In genomic region chr20:32898721-32899120, GRCh38 we compare ENCODE assay signal across 16 cellular contexts. TPM values are rescaled to one million over a fixed set of nuclear protein-coding genes. Genes with fewer than 3 reads are reported as not detected.
DNase-seq lines count a peak whose midpoint lies in the region; ATAC-seq and TF ChIP-seq lines count a peak whose summit lies in the region.
"Had no signal": no experiment of that assay in that cellular context is flagged by ENCODE, and none has a peak within 500 bp of the region (broad histone marks: within the 10 kb centered on the region; RNA-seq: fewer than 3 reads in every experiment).

No MANE protein-coding gene starts in this region.

- H3K27me3 ChIP-seq in suprapubic skin = no peaks in the 10 kb centered on the region
- H3K27me3 ChIP-seq: MG63, upper lobe of right lung had no signal

- WGBS in suprapubic skin = 22% methylated on average over 5 of the region's 5 CpGs

- peaks cover 9% of the 10 kb centered on the region for H3K4me1 Mint-ChIP-seq in stimulated activated naive CD8-positive, alpha-beta T cell treated with anti-CD3 and anti-CD28 coated beads, Interleukin-15, amount 100 ng/mL, for 72 hours

- no peaks in the 10 kb centered on the region for H3K9me3 Mint-ChIP-seq in stimulated activated naive CD8-positive, alpha-beta T cell treated with anti-CD3 and anti-CD28 coated beads, Interleukin-15, amount 100 ng/mL, for 72 hours
- H3K9me3 Mint-ChIP-seq: activated T-cell treated with anti-CD3 and anti-CD28 coated beads, Interleukin-2, amount 50 U/mL, for 72 hours had no signal

- TF ChIP-seq EP300 in suprapubic skin (IDR thresholded peaks at IDR 0.05) = no peak

- ATAC-seq in stimulated activated naive CD8-positive, alpha-beta T cell treated with anti-CD3 and anti-CD28 coated beads, Interleukin-15, amount 100 ng/mL, for 72 hours = peak; percentile 27
- ATAC-seq in stimulated activated naive CD8-positive, alpha-beta T cell treated with anti-CD3 and anti-CD28 coated beads, Interleukin-15, Interleukin-2, amounts not matched to agents 100 U/mL and 50 U/mL, for 24 hours = no peak
- ATAC-seq: upper lobe of right lung had no signal

- no peak overlapping the region for H3K4me3 Mint-ChIP-seq in stimulated activated naive CD8-positive, alpha-beta T cell treated with anti-CD3 and anti-CD28 coated beads, Interleukin-15, amount 100 ng/mL, for 72 hours
- H3K4me3 Mint-ChIP-seq: activated T-cell treated with anti-CD3 and anti-CD28 coated beads, Interleukin-2, amount 50 U/mL, for 72 hours had no signal

- no peak overlapping the region for H3K27ac Mint-ChIP-seq in stimulated activated naive CD8-positive, alpha-beta T cell treated with anti-CD3 and anti-CD28 coated beads, Interleukin-15, amount 100 ng/mL, for 72 hours
- H3K27ac Mint-ChIP-seq: activated T-cell treated with anti-CD3 and anti-CD28 coated beads, Interleukin-2, amount 50 U/mL, for 72 hours had no signal

- no peak for TF ChIP-seq CTCF in fibroblast of pulmonary artery (IDR thresholded peaks at IDR 0.05; ENCODE audit: low read length, missing control alignments)
- no peak for TF ChIP-seq CTCF in suprapubic skin (IDR thresholded peaks at IDR 0.05)

- TF ChIP-seq POLR2A in suprapubic skin (IDR thresholded peaks at IDR 0.05) = no peak

- H3K4me1 ChIP-seq in suprapubic skin = no peaks in the 10 kb centered on the region
- H3K4me1 ChIP-seq: upper lobe of right lung had no signal

- H3K9me3 ChIP-seq in suprapubic skin = no peaks in the 10 kb centered on the region
- H3K9me3 ChIP-seq: MG63, upper lobe of right lung had no signal

- no peaks in the 10 kb centered on the region for H3K27me3 Mint-ChIP-seq in stimulated activated naive CD8-positive, alpha-beta T cell treated with anti-CD3 and anti-CD28 coated beads, Interleukin-15, amount 100 ng/mL, for 72 hours

- no peaks in the 10 kb centered on the region for H3K36me3 ChIP-seq in suprapubic skin
- H3K36me3 ChIP-seq: MG63, upper lobe of right lung had no signal

- no peak overlapping the region for H3K27ac ChIP-seq in suprapubic skin
- H3K27ac ChIP-seq: SK-N-MC, upper lobe of right lung had no signal

- DNase-seq in stimulated activated naive CD8-positive, alpha-beta T cell treated with anti-CD3 and anti-CD28 coated beads, Interleukin-15, amount 100 ng/mL, for 72 hours = no peak
- no peak for DNase-seq in stimulated activated naive CD8-positive, alpha-beta T cell treated with anti-CD3 and anti-CD28 coated beads, Interleukin-15, Interleukin-2, amounts not matched to agents 100 U/mL and 50 U/mL, for 24 hours
- peak; percentile 51 for DNase-seq in RPMI7951 (ENCODE audit: low read depth)
- DNase-seq in fibroblast of pulmonary artery (ENCODE audit: low read depth) = peak; percentile 29
- no peak for DNase-seq in SK-N-DZ (ENCODE audit: low spot score)
- no peak for DNase-seq in DMS153 treated with DMSO at 0.1 percent for 48 hours (lab: John Stamatoyannopoulos, UW; ENCODE audit: unreplicated experiment)
- DNase-seq in suprapubic skin (ENCODE audit: low spot score in 2 of 2) = no peak
- no peak for DNase-seq in stimulated activated CD4-positive, alpha-beta T cell treated with anti-CD3 and anti-CD28 coated beads, Interleukin-15, amount 100 ng/mL, for 24 hours
- DNase-seq: activated T-cell treated with anti-CD3 and anti-CD28 coated beads, Interleukin-2, amount 50 U/mL, for 72 hours; MG63; NCI-H1930; NCI-H510A treated with DMSO at 0.1 percent for 48 hours; stimulated activated CD4-positive, alpha-beta T cell treated with anti-CD3 and anti-CD28 coated beads, Interleukin-4, amount 100 ng/mL, for 24 hours; upper lobe of right lung had no signal

- no peak overlapping the region for H3K4me3 ChIP-seq in fibroblast of pulmonary artery (replicated peaks; ENCODE audit: low read depth, low read length)
- H3K4me3 ChIP-seq in suprapubic skin = no peak overlapping the region
- H3K4me3 ChIP-seq: MG63, SK-N-MC, upper lobe of right lung had no signal

RNA-seq across cellular contexts. Expression of gene EFCAB8, which starts 40.0 kb away (rescaled TPM):
- 0.10 and 1.1 TPM in 2 replicates for total RNA-seq in RPMI7951 (2014; rRNA removed; shearing (Covaris generic))
- polyA plus RNA-seq in SK-N-DZ (2014; cell fraction: cytosol; rRNA removed) = not detected in 2 replicates
- 0.29 TPM in 1 of 2 replicates, not detected in the other for polyA plus RNA-seq in SK-N-DZ (2014; cell fraction: nucleus; rRNA removed)
- under 1 TPM in 2 of 4 donors, not detected in 2; 0.76 to 0.89 TPM for total RNA-seq in suprapubic skin
- total RNA-seq: A673 had no signal

Comparison
In these comparisons a context has a peak if more than half of its experiments do, and no peak if none do; other contexts are left out.
1. DNase-seq: peak in RPMI7951 (single experiment) and fibroblast of pulmonary artery (single experiment); none in stimulated activated naive CD8-positive, alpha-beta T cell treated with anti-CD3 and anti-CD28 coated beads, Interleukin-15, amount 100 ng/mL, for 72 hours (0 of 2), stimulated activated naive CD8-positive, alpha-beta T cell treated with anti-CD3 and anti-CD28 coated beads, Interleukin-15, Interleukin-2, amounts not matched to agents 100 U/mL and 50 U/mL, for 24 hours (single experiment), SK-N-DZ (single experiment), DMS153 treated with DMSO at 0.1 percent for 48 hours (single experiment), suprapubic skin (0 of 2) and stimulated activated CD4-positive, alpha-beta T cell treated with anti-CD3 and anti-CD28 coated beads, Interleukin-15, amount 100 ng/mL, for 24 hours (single experiment).